Comparison of ENCODE assay signal across 1 cellular context in the genomic region with DNA sequence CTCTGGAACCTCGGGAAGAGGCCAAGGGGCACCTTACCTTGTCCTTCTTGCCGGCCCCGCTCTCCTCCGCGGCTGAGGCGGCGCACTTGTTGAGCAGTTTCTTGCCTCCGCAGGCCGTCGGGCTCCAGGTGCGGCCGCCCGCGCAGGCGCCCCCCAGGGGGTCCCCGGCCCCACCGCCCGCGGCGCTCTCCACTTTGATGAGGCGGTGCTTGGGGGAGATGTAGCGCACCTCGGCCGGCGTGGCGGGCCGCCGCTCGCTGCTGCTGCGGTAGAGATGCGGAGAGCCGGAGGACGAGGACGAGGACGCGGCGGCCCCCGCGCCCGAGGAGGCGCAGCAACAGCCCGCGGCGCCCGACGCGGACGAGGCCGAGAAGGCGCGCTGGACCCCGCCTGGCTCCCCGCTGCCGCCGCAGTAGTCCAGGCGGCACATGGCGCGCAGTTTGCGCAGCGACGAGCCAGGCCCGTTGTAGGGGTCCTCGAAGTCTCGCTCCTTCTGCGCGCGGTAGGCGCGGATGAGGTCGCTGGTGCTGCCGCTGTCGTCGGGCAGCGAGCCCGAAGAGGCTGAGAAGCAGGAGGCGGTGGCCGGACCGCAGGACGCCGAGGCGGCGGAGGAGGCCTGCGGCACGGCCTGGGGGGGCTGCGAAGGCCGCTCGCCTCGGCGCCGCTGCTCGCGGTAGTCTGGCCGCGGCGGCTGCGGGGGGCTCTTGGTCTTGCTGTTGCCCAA.
A peak's percentile ranks its signal among the peaks of the same experiment; 100 is the strongest.
TF ChIP-seq lines count a peak whose summit lies in the region.

No MANE protein-coding gene starts in this region.

TF ChIP-seq in H1, 55 proteins besides CTCF, POLR2A, EP300 and RAD21 (continued from another document):
- TF ChIP-seq NRF1 (IDR thresholded peaks at IDR 0.05; ENCODE audit: low read depth, low read length) (no peak), SRF (IDR thresholded peaks at IDR 0.05; ENCODE audit: low read depth, low read length) (no peak), PHF8 (conservative IDR thresholded peaks at IDR 0.05; ENCODE audit: low read depth, low read length) (no peak), TAF7 (optimal IDR thresholded peaks at IDR 0.05; ENCODE audit: borderline replicate concordance, low read depth, low read length) (no peak), GABPA (IDR thresholded peaks at IDR 0.05; ENCODE audit: borderline replicate concordance, insufficient read depth, low read length) (no peak), SAP30 (IDR thresholded peaks at IDR 0.05; ENCODE audit: insufficient read depth, insufficient replicate concordance, low read length) (no peak), CBX8 (IDR thresholded peaks at IDR 0.05; ENCODE audit: borderline replicate concordance, low read depth, low read length) (no peak), SP2 (IDR thresholded peaks at IDR 0.05; ENCODE audit: low read length) (no peak), KDM5A (IDR thresholded peaks at IDR 0.05; ENCODE audit: low read length) (no peak), SIRT6 (IDR thresholded peaks at IDR 0.05; ENCODE audit: low read length) (no peak), POU5F1 (IDR thresholded peaks at IDR 0.05; ENCODE audit: low read depth, low read length) (no peak), FOSL1 (IDR thresholded peaks at IDR 0.05; ENCODE audit: insufficient read depth, low read depth, low read length) (no peak), EZH2 (IDR thresholded peaks at IDR 0.05; ENCODE audit: low read depth, low read length, severe bottlenecking) (peak; percentile 61), SIN3A (conservative IDR thresholded peaks at IDR 0.05 in 1 of 2, IDR thresholded peaks at IDR 0.05 in 1 of 2; ENCODE audit: low read depth in 1 of 2, low read length in 2 of 2) (no peak), HDAC2 (IDR thresholded peaks at IDR 0.05; ENCODE audit: borderline replicate concordance in 1 of 2, low read depth in 2 of 2, low read length in 2 of 2) (0 out of 4 replicates have a peak, but pooled peaks of 1 of the 2 experiments have one; percentile 31), CBX5 (IDR thresholded peaks at IDR 0.05; ENCODE audit: low read depth, low read length) (no peak), RNF2 (IDR thresholded peaks at IDR 0.05; ENCODE audit: borderline replicate concordance, low read depth, low read length, missing control alignments, poor library complexity, severe bottlenecking) (peak; percentile 51), RBBP5 (IDR thresholded peaks at IDR 0.05; ENCODE audit: borderline replicate concordance, low read depth, low read length) (no peak), MAFK (IDR thresholded peaks at IDR 0.05; ENCODE audit: low read depth, low read length) (no peak), KDM4A (IDR thresholded peaks at IDR 0.05; ENCODE audit: low read depth, low read length, severe bottlenecking) (peak; percentile 36), SUZ12 (IDR thresholded peaks at IDR 0.05; ENCODE audit: low read length) (peak; percentile 55), EGR1 (IDR thresholded peaks at IDR 0.05; ENCODE audit: borderline replicate concordance, low read depth, low read length) (no peak; the same call in 1 of the 2 replicates), BRCA1 (IDR thresholded peaks at IDR 0.05; ENCODE audit: low read depth, low read length) (no peak), JUND (IDR thresholded peaks at IDR 0.05; ENCODE audit: low read length) (no peak), CTBP2 (IDR thresholded peaks at IDR 0.05; ENCODE audit: borderline replicate concordance, insufficient read depth, insufficient read length, low read length) (no peak), HDAC6 (IDR thresholded peaks at IDR 0.05; ENCODE audit: low read depth, low read length) (no peak), TCF12 (IDR thresholded peaks at IDR 0.05; ENCODE audit: low read depth, low read length) (no peak), CHD2 (IDR thresholded peaks at IDR 0.05; ENCODE audit: low read length) (no peak)
- TF ChIP-seq, protein P1, sequence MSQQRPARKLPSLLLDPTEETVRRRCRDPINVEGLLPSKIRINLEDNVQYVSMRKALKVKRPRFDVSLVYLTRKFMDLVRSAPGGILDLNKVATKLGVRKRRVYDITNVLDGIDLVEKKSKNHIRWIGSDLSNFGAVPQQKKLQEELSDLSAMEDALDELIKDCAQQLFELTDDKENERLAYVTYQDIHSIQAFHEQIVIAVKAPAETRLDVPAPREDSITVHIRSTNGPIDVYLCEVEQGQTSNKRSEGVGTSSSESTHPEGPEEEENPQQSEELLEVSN (IDR thresholded peaks at IDR 0.05), result peak; percentile 41
- TF ChIP-seq, protein P2, sequence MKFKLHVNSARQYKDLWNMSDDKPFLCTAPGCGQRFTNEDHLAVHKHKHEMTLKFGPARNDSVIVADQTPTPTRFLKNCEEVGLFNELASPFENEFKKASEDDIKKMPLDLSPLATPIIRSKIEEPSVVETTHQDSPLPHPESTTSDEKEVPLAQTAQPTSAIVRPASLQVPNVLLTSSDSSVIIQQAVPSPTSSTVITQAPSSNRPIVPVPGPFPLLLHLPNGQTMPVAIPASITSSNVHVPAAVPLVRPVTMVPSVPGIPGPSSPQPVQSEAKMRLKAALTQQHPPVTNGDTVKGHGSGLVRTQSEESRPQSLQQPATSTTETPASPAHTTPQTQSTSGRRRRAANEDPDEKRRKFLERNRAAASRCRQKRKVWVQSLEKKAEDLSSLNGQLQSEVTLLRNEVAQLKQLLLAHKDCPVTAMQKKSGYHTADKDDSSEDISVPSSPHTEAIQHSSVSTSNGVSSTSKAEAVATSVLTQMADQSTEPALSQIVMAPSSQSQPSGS (IDR thresholded peaks at IDR 0.05; ENCODE audit: low read length), result no peak
- TF ChIP-seq, protein P3, sequence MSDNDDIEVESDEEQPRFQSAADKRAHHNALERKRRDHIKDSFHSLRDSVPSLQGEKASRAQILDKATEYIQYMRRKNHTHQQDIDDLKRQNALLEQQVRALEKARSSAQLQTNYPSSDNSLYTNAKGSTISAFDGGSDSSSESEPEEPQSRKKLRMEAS (IDR thresholded peaks at IDR 0.05), result peak; percentile 77; the same call in 1 of the 2 replicates
TF ChIP-seq in H1: peak in this region for 7.
